1 cellular context compared by ENCODE assay signal in the genomic region with DNA sequence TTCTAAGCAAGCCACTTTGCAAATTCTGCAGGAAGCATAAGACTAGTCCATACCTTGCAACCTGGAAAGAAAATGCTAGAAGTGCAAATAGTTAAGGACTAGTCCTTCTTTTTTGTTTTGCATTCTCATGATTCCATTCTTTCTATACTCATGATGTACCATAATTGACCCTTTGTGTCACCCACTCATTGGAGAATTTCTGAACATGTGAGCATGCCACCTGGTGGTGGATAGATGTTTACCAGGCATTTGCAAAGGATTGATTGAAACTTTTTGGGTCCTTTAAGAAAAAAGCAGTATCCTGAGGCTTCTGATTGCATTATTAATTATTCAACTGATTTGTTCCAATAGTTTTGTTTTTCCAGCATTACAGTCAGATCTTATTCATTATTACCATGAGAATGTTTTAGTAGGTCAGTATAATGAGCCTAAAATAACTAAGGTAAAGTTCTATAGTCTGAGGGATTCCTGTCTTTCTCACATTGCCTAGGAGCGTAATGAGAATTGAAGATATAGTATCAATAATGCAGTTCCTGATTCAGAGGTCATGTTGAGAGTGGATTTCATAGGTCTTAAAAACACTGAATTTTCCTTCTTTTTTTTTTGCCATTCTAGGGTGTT.
TF ChIP-seq lines count a peak whose summit lies in the region.

No MANE protein-coding gene starts in this region.

TF ChIP-seq in WTC11, 78 proteins besides CTCF, POLR2A, EP300 and RAD21 (continued from another document):
- TF ChIP-seq E2F4 (CRISPR knock-in tag; IDR thresholded peaks at IDR 0.05; ENCODE audit: borderline replicate concordance, low read depth): no peak
- TF ChIP-seq, protein P1, sequence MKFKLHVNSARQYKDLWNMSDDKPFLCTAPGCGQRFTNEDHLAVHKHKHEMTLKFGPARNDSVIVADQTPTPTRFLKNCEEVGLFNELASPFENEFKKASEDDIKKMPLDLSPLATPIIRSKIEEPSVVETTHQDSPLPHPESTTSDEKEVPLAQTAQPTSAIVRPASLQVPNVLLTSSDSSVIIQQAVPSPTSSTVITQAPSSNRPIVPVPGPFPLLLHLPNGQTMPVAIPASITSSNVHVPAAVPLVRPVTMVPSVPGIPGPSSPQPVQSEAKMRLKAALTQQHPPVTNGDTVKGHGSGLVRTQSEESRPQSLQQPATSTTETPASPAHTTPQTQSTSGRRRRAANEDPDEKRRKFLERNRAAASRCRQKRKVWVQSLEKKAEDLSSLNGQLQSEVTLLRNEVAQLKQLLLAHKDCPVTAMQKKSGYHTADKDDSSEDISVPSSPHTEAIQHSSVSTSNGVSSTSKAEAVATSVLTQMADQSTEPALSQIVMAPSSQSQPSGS (CRISPR knock-in tag; IDR thresholded peaks at IDR 0.05; ENCODE audit: borderline replicate concordance, low read depth): no peak
